Comparison of ENCODE assay signal across 1 cellular context in genomic region chr22:27863001-27863400, GRCh38.
TF ChIP-seq lines count a peak whose summit lies in the region.

No MANE protein-coding gene starts in this region.

TF ChIP-seq in HepG2, 621 proteins besides CTCF, POLR2A, EP300 and RAD21:
- TF ChIP-seq DR1 (CRISPR knock-in tag; IDR thresholded peaks at IDR 0.05) (no peak), NR2F6 (IDR thresholded peaks at IDR 0.05) (peak; percentile 19; the same call in 1 of the 2 replicates), NR2F6 (CRISPR knock-in tag; IDR thresholded peaks at IDR 0.05) (no peak)
